ENCODE assay signal across 1 cellular context in genomic region chr19:2327773-2328400, GRCh38.
TF ChIP-seq lines count a peak whose summit lies in the region.

No MANE protein-coding gene starts in this region.

TF ChIP-seq in K562, 482 proteins besides CTCF, POLR2A, EP300 and RAD21 (continued from another document and continues in another):
- TF ChIP-seq CREB3 (tag; conservative IDR thresholded peaks at IDR 0.05; ENCODE audit: low read depth): no peak
- no peak for TF ChIP-seq PCBP1 (IDR thresholded peaks at IDR 0.05; ENCODE audit: low read depth, low read length, poor library complexity, severe bottlenecking)
- no peak for TF ChIP-seq CCNT2 (IDR thresholded peaks at IDR 0.05; ENCODE audit: borderline replicate concordance, extremely low read depth, insufficient read length, low read depth, low read length)
- no peak for TF ChIP-seq SP1 (CRISPR knock-in tag; IDR thresholded peaks at IDR 0.05)
- 0 out of 2 replicates have a peak, but pooled peaks have one; percentile 3 for TF ChIP-seq SMAD4 (CRISPR knock-in tag; conservative IDR thresholded peaks at IDR 0.05)
- TF ChIP-seq XRCC5 (IDR thresholded peaks at IDR 0.05; ENCODE audit: low read depth, low read length): no peak
- no peak for TF ChIP-seq MEF2D (tag; conservative IDR thresholded peaks at IDR 0.05; ENCODE audit: low read depth)
- TF ChIP-seq ETV5 (CRISPR knock-in tag; IDR thresholded peaks at IDR 0.05; ENCODE audit: low read depth): no peak
- TF ChIP-seq ZSCAN29 (IDR thresholded peaks at IDR 0.05): no peak
- TF ChIP-seq CBX3 (IDR thresholded peaks at IDR 0.05; ENCODE audit: borderline replicate concordance in 1 of 2, low read length in 2 of 2): no peak
- TF ChIP-seq ZBTB49 (CRISPR knock-in tag; IDR thresholded peaks at IDR 0.05; ENCODE audit: borderline replicate concordance): no peak
- TF ChIP-seq AFF4 (CRISPR knock-in tag; IDR thresholded peaks at IDR 0.05): no peak
- no peak for TF ChIP-seq HCFC1 (IDR thresholded peaks at IDR 0.05; ENCODE audit: low read depth, low read length)
- TF ChIP-seq CHD1 (IDR thresholded peaks at IDR 0.05; ENCODE audit: low read length): peak; percentile 64
- no peak for TF ChIP-seq TGIF2 (CRISPR knock-in tag; IDR thresholded peaks at IDR 0.05)
- TF ChIP-seq MBD1 (CRISPR knock-in tag; IDR thresholded peaks at IDR 0.05): no peak
- TF ChIP-seq HDAC8 (tag; IDR thresholded peaks at IDR 0.05): no peak
- TF ChIP-seq SIN3B (IDR thresholded peaks at IDR 0.05; ENCODE audit: low read depth): no peak
- no peak for TF ChIP-seq CHCHD3 (CRISPR knock-in tag; IDR thresholded peaks at IDR 0.05)
- no peak for TF ChIP-seq ZNF277 (CRISPR knock-in tag; IDR thresholded peaks at IDR 0.05; ENCODE audit: borderline replicate concordance)
- TF ChIP-seq ZNF561 (CRISPR knock-in tag; conservative IDR thresholded peaks at IDR 0.05): no peak
- TF ChIP-seq FOXM1 (IDR thresholded peaks at IDR 0.05; ENCODE audit: low read depth): no peak
- TF ChIP-seq FOXM1 (CRISPR knock-in tag; IDR thresholded peaks at IDR 0.05; ENCODE audit: low read depth): no peak
- TF ChIP-seq GTF2F1 (IDR thresholded peaks at IDR 0.05; ENCODE audit: low read depth, low read length): no peak
- no peak for TF ChIP-seq ARID4B (CRISPR knock-in tag; IDR thresholded peaks at IDR 0.05)
- no peak for TF ChIP-seq ZNF274 (IDR thresholded peaks at IDR 0.05; ENCODE audit: borderline replicate concordance, low read depth, low read length)
- TF ChIP-seq MYNN (IDR thresholded peaks at IDR 0.05): no peak
- TF ChIP-seq MYNN (CRISPR knock-in tag; IDR thresholded peaks at IDR 0.05): no peak
- no peak for TF ChIP-seq GATAD2B (IDR thresholded peaks at IDR 0.05; ENCODE audit: borderline replicate concordance)
- no peak for TF ChIP-seq PYGO2 (tag; IDR thresholded peaks at IDR 0.05)
- no peak for TF ChIP-seq HDAC1 (IDR thresholded peaks at IDR 0.05)
- TF ChIP-seq NEUROD1 (IDR thresholded peaks at IDR 0.05; ENCODE audit: borderline replicate concordance, low read depth, low read length, partially characterized antibody): no peak
- TF ChIP-seq THRB (CRISPR knock-in tag; conservative IDR thresholded peaks at IDR 0.05): no peak
- no peak for TF ChIP-seq FOXO4 (CRISPR knock-in tag; IDR thresholded peaks at IDR 0.05)
- TF ChIP-seq ZKSCAN8 (CRISPR knock-in tag; IDR thresholded peaks at IDR 0.05): no peak
- TF ChIP-seq MLLT1 (IDR thresholded peaks at IDR 0.05): peak in 1 of 2 experiments; percentile 26; a peak in 1 of 4 replicates
- no peak for TF ChIP-seq ATF6 (CRISPR knock-in tag; IDR thresholded peaks at IDR 0.05)
- no peak for TF ChIP-seq CBX8 (IDR thresholded peaks at IDR 0.05; ENCODE audit: borderline replicate concordance, extremely low read depth, low read depth, low read length, poor library complexity, severe bottlenecking)
- no peak for TF ChIP-seq NFE2 (IDR thresholded peaks at IDR 0.05; ENCODE audit: low read depth)
